Comparison of ENCODE assay signal across 8 cellular contexts in genomic region chr11:128687321-128687720, GRCh38. TPM values are rescaled to one million over a fixed set of nuclear protein-coding genes. Genes with fewer than 3 reads are reported as not detected.
DNase-seq lines count a peak whose midpoint lies in the region; ATAC-seq and TF ChIP-seq lines count a peak whose summit lies in the region.

No MANE protein-coding gene starts in this region.

- peaks cover 4% of the 10 kb centered on the region for H3K27me3 ChIP-seq in CD8-positive, alpha-beta T cell (ENCODE audit: insufficient read depth, low read length)
- H3K27me3 ChIP-seq in HL-60 (ENCODE audit: insufficient read depth, poor library complexity, severe bottlenecking) = peaks cover 36% of the 10 kb centered on the region
- peaks cover 100% of the 10 kb centered on the region for H3K27me3 ChIP-seq in ectodermal cell (ENCODE audit: control insufficient read depth, insufficient read depth, low read length, poor library complexity, severe bottlenecking)
- H3K27me3 ChIP-seq in BE2C = peaks cover 95% of the 10 kb centered on the region

- no peaks in the 10 kb centered on the region for H3K9me3 ChIP-seq in CD8-positive, alpha-beta T cell (ENCODE audit: low read length)
- H3K9me3 ChIP-seq in ectodermal cell (ENCODE audit: control insufficient read depth, low read length) (no peaks in the 10 kb centered on the region), BE2C (no peaks in the 10 kb centered on the region; the same call in 1 of the 2 replicates)

- no peaks in the 10 kb centered on the region for H3K36me3 ChIP-seq in CD8-positive, alpha-beta T cell (ENCODE audit: insufficient read depth, low read length)
- H3K36me3 ChIP-seq in ectodermal cell (ENCODE audit: control insufficient read depth, insufficient read depth, low read length) (no peaks in the 10 kb centered on the region), BE2C (no peaks in the 10 kb centered on the region)

- H3K4me1 Mint-ChIP-seq in CD8-positive, alpha-beta T cell (ENCODE audit: low read depth) = peaks cover 38% of the 10 kb centered on the region
- peaks cover 78% of the 10 kb centered on the region for H3K4me1 Mint-ChIP-seq in nephron progenitor cell

- ATAC-seq in CD8-positive, alpha-beta T cell = peak; percentile 12
- no peak for ATAC-seq in HG03039 (IDR thresholded peaks at IDR 0.05; ENCODE audit: unreplicated experiment)

- H3K9me3 Mint-ChIP-seq in CD8-positive, alpha-beta T cell = no peaks in the 10 kb centered on the region
- peaks cover 15% of the 10 kb centered on the region for H3K9me3 Mint-ChIP-seq in nephron progenitor cell

- TF ChIP-seq CTCF in CD8-positive, alpha-beta T cell (IDR thresholded peaks at IDR 0.05) = no peak
- TF ChIP-seq CTCF in HL-60 (IDR thresholded peaks at IDR 0.05; ENCODE audit: insufficient read depth, low read length) = no peak
- TF ChIP-seq CTCF in nephron progenitor cell (IDR thresholded peaks at IDR 0.05) = no peak
- TF ChIP-seq CTCF in BE2C (IDR thresholded peaks at IDR 0.05; ENCODE audit: low read depth, low read length) = no peak

- no peak overlapping the region for H3K27ac Mint-ChIP-seq in CD8-positive, alpha-beta T cell
- no peak overlapping the region for H3K27ac Mint-ChIP-seq in nephron progenitor cell

- POLR2A ChIA-PET in CD8-positive, alpha-beta T cell (lab: Charles Lee) = interaction anchor here (1.1 kb wide), 1 partner anchor 73 kb away, joined by 3 read pairs; no protein-coding TSS in a partner anchor

- peaks cover 35% of the 10 kb centered on the region for H3K4me1 ChIP-seq in CD8-positive, alpha-beta T cell (ENCODE audit: insufficient read depth, low read length)
- H3K4me1 ChIP-seq in ectodermal cell (ENCODE audit: control insufficient read depth, insufficient read depth, low read length) (peaks cover 18% of the 10 kb centered on the region), BE2C (no peaks in the 10 kb centered on the region)

- peak overlapping the region; percentile 86 for H3K4me3 Mint-ChIP-seq in CD8-positive, alpha-beta T cell
- peak overlapping the region; percentile 72 for H3K4me3 Mint-ChIP-seq in nephron progenitor cell

- CTCF ChIA-PET in CD8-positive, alpha-beta T cell (lab: Charles Lee) = interaction anchor here (1.1 to 2.0 kb wide), 5 partner anchors 48 to 529 kb away, joined by 3 to 7 read pairs (median 4); no protein-coding TSS in a partner anchor

- no peak overlapping the region for H3K27ac ChIP-seq in CD8-positive, alpha-beta T cell (ENCODE audit: low read depth, low read length)
- H3K27ac ChIP-seq in HL-60 (replicated peaks) (no peak overlapping the region), ectodermal cell (ENCODE audit: insufficient read depth, low read depth, low read length, poor library complexity, severe bottlenecking) (no peak overlapping the region)

- WGBS in ectodermal cell, 2 experiments = 13 to 16% methylated on average over 19 of the region's 19 CpGs

- DNase-seq in CD8-positive, alpha-beta T cell = no peak
- no peak for DNase-seq in HL-60 (ENCODE audit: low read depth in 1 of 2, low spot score in 1 of 2)
- DNase-seq in nephron progenitor cell = peak; percentile 65
- DNase-seq in anterior cingulate cortex (lab: John Stamatoyannopoulos, UW) = no peak
- DNase-seq in HPDE6-E6E7 (ENCODE audit: extremely low spot score) = no peak
- DNase-seq in BE2C = no peak

- H3K27me3 Mint-ChIP-seq in CD8-positive, alpha-beta T cell (ENCODE audit: low read depth) = peaks cover 29% of the 10 kb centered on the region
- H3K27me3 Mint-ChIP-seq in nephron progenitor cell (ENCODE audit: low read depth, poor library complexity) = peaks cover 100% of the 10 kb centered on the region

- peak overlapping the region; percentile 61 for H3K4me3 ChIP-seq in CD8-positive, alpha-beta T cell (ENCODE audit: low read depth, low read length)
- H3K4me3 ChIP-seq in HL-60 (replicated peaks; ENCODE audit: insufficient read depth, low read length) (peak overlapping the region; percentile 14; the same call in 1 of the 2 replicates), ectodermal cell (ENCODE audit: insufficient read depth, low read depth, low read length) (peak overlapping the region; percentile 9), BE2C (ENCODE audit: low read depth, low read length) (no peak overlapping the region)

- intact Hi-C loops in CD8-positive, alpha-beta T cell (cut with DNase I, micrococcal nuclease) = no loop called here

- no peaks in the 10 kb centered on the region for H3K36me3 Mint-ChIP-seq in CD8-positive, alpha-beta T cell
- H3K36me3 Mint-ChIP-seq in nephron progenitor cell (ENCODE audit: low read depth) = no peaks in the 10 kb centered on the region

RNA-seq across cellular contexts. Expression of gene FLI1, which starts 6.6 kb away (rescaled TPM):
- total RNA-seq in CD8-positive, alpha-beta T cell = 10 to 100 TPM; 35.6 to 37.3 TPM
- polyA plus RNA-seq in ectodermal cell (2013, experiment 1 of 4) = 1.0 TPM
- 0.30 TPM for polyA plus RNA-seq in ectodermal cell (2013, experiment 2 of 4)
- 1.0 TPM for polyA plus RNA-seq in ectodermal cell (2013, experiment 3 of 4)
- polyA plus RNA-seq in ectodermal cell (2013, experiment 4 of 4) = 0.65 TPM
- polyA plus RNA-seq in BE2C (2012; ENCODE audit: insufficient read depth, insufficient read length, low read depth) = 2.7 TPM
